Comparison of ENCODE assay signal across 20 cellular contexts in the genomic region with DNA sequence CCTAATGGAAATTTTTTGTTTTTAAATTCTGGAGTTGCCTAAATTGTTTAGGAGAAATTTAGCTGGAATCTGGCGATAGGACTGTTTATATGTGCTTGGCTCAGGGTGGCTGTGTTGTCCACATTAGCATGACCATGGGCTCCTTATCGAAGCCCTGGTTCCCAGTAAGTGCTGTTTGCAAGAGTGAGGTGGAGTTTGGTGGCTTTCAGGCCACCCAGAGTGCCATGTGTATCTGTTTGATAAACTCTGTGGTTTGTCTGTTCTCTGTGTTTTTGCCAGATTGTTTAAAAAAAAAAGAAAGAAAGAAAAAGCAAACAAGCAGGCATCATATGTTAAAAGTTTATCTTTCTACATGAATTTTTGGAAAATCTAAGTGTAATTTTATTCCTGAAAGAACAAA. TPM values are rescaled to one million over a fixed set of nuclear protein-coding genes. Genes with fewer than 3 reads are reported as not detected.
A peak's percentile ranks its signal among the peaks of the same experiment; 100 is the strongest.
DNase-seq lines count a peak whose midpoint lies in the region; ATAC-seq, FAIRE-seq and TF ChIP-seq lines count a peak whose summit lies in the region.
"Had no signal": no experiment of that assay in that cellular context is flagged by ENCODE, and none has a peak within 500 bp of the region (broad histone marks: within the 10 kb centered on the region; RNA-seq: fewer than 3 reads in every experiment).

No MANE protein-coding gene starts in this region.

- H3K79me2 ChIP-seq in HepG2 (ENCODE audit: insufficient read depth, low read length) (no peaks in the 10 kb centered on the region), GM12878 (ENCODE audit: control insufficient read depth, insufficient read depth, low read length) (peaks cover 88% of the 10 kb centered on the region), PC-9 (ENCODE audit: low read depth) (no peaks in the 10 kb centered on the region; the same call in 1 of the 2 replicates)

- no peak overlapping the region for H3K4me2 ChIP-seq in HepG2 (ENCODE audit: low read depth, low read length)
- peak overlapping the region; percentile 38; the same call in 1 of the 2 replicates for H3K4me2 ChIP-seq in GM12878 (ENCODE audit: control insufficient read depth, insufficient read depth)
- H3K4me2 ChIP-seq in PC-9, result no peak overlapping the region

- RAD21 ChIA-PET in GM12878 (lab: Charles Lee; ENCODE audit: unreplicated experiment), result interaction anchor here (1.1 kb wide), 1 partner anchor 52 kb away, joined by 3 read pairs; the partner anchor contains the start of gene PLCL2

- H3K9me3 Mint-ChIP-seq in stimulated activated naive CD8-positive, alpha-beta T cell treated with anti-CD3 and anti-CD28 coated beads, Interleukin-15, amount 100 ng/mL, for 72 hours, result no peaks in the 10 kb centered on the region

- peak overlapping the region; percentile 48 to 76 for H3K4me3 Mint-ChIP-seq in stimulated activated naive CD8-positive, alpha-beta T cell treated with anti-CD3 and anti-CD28 coated beads, Interleukin-15, amount 100 ng/mL, for 72 hours

- H4K20me1 ChIP-seq in HepG2 (ENCODE audit: insufficient read depth, low read length), result no peaks in the 10 kb centered on the region
- no peaks in the 10 kb centered on the region for H4K20me1 ChIP-seq in GM12878 (ENCODE audit: control insufficient read depth, insufficient read depth)
- H4K20me1 ChIP-seq in PC-9 (ENCODE audit: insufficient read depth), result no peaks in the 10 kb centered on the region

- peaks cover 86% of the 10 kb centered on the region for H3K4me1 Mint-ChIP-seq in stimulated activated naive CD8-positive, alpha-beta T cell treated with anti-CD3 and anti-CD28 coated beads, Interleukin-15, amount 100 ng/mL, for 72 hours

- TF ChIP-seq POLR2A in right lobe of liver (IDR thresholded peaks at IDR 0.05), result no peak
- TF ChIP-seq POLR2A in HepG2 (IDR thresholded peaks at IDR 0.05; ENCODE audit: insufficient read depth in 1 of 2, low read depth in 2 of 2, low read length in 2 of 2), result no peak
- TF ChIP-seq POLR2A in GM12878 (IDR thresholded peaks at IDR 0.05; ENCODE audit: low read depth, low read length), result no peak

- no peaks in the 10 kb centered on the region for H3K36me3 ChIP-seq in right lobe of liver
- H3K36me3 ChIP-seq in HepG2 (replicated peaks in 1 of 2; ENCODE audit: control insufficient read depth in 1 of 2, insufficient read depth in 2 of 2, low read length in 2 of 2), result no peaks in the 10 kb centered on the region
- H3K36me3 ChIP-seq in GM12878 (ENCODE audit: control insufficient read depth in 2 of 2, insufficient read depth in 2 of 2, low read length in 1 of 2), result peaks cover 2% of the 10 kb centered on the region in 2 experiments
- H3K36me3 ChIP-seq in PC-9 (ENCODE audit: low read depth), result no peaks in the 10 kb centered on the region
- H3K36me3 ChIP-seq: sigmoid colon, upper lobe of right lung had no signal

- CTCF ChIA-PET in HepG2 (lab: Yijun Ruan, JAX; ENCODE audit: low intra/inter-chr PET ratio, low total read pairs) (no interaction called here), GM12878 (lab: Yijun Ruan, JAX) (interaction anchor here (1.0 kb wide), 3 partner anchors 8 to 95 kb away, joined by 3 to 4 read pairs (median 3); no protein-coding TSS in a partner anchor), PC-9 (lab: Charles Lee) (no interaction called here)

- ATAC-seq in right lobe of liver, result peak; percentile 38 to 45 (median 42)
- no peak for ATAC-seq in HepG2
- no peak for ATAC-seq in GM12878
- ATAC-seq in stimulated activated naive CD8-positive, alpha-beta T cell treated with anti-CD3 and anti-CD28 coated beads, Interleukin-15, amount 100 ng/mL, for 72 hours, result peak; percentile 57
- no peak for ATAC-seq in HG03469 (IDR thresholded peaks at IDR 0.05; ENCODE audit: unreplicated experiment)
- ATAC-seq: activated CD4-positive, CD25-positive, alpha-beta regulatory T cell treated with anti-CD3 and anti-CD28 coated beads, Interleukin-2, amount 50 U/mL, for 24 hours; upper lobe of right lung had no signal

- H3K9me2 ChIP-seq in PC-9 (ENCODE audit: insufficient read depth), result no peaks in the 10 kb centered on the region; the same call in 1 of the 2 replicates

- POLR2A ChIA-PET in HepG2 (lab: Yijun Ruan, JAX) (no interaction called here), GM12878 (lab: Charles Lee) (no interaction called here), PC-9 (lab: Charles Lee; ENCODE audit: unreplicated experiment) (interaction anchor here (0.6 kb wide), 1 partner anchor 21 kb away, joined by 6 read pairs; no protein-coding TSS in a partner anchor)

- no peak overlapping the region for H3K4me3 ChIP-seq in right lobe of liver
- no peak overlapping the region for H3K4me3 ChIP-seq in HepG2 (replicated peaks in 1 of 3; ENCODE audit: insufficient read depth in 1 of 3, low read depth in 2 of 3, low read length in 3 of 3)
- no peak overlapping the region for H3K4me3 ChIP-seq in GM12878
- H3K4me3 ChIP-seq in PC-9, result no peak overlapping the region
- H3K4me3 ChIP-seq: coronary artery, sigmoid colon, upper lobe of right lung had no signal

- FAIRE-seq in HepG2 (lab: Jason Lieb, UNC) (no peak), GM12878 (lab: Jason Lieb, UNC) (no peak)
- FAIRE-seq: astrocyte had no signal

- no peaks in the 10 kb centered on the region for H3F3A ChIP-seq in PC-9 (ENCODE audit: insufficient read depth, low read depth)

- H3K27me3 ChIP-seq in right lobe of liver (no peaks in the 10 kb centered on the region), HepG2 (ENCODE audit: control insufficient read depth in 1 of 2, insufficient read depth in 2 of 2, low read length in 2 of 2) (peaks cover 0 to 21% of the 10 kb centered on the region in 2 experiments; a peak in 3 of 5 replicates), GM12878 (replicated peaks in 1 of 2; ENCODE audit: control insufficient read depth in 2 of 2, insufficient read depth in 2 of 2, low read length in 1 of 2) (no peaks in the 10 kb centered on the region), PC-9 (ENCODE audit: insufficient read depth, low read depth) (no peaks in the 10 kb centered on the region)
- H3K27me3 ChIP-seq: sigmoid colon, upper lobe of right lung had no signal

- no peak overlapping the region for H3K27ac ChIP-seq in right lobe of liver
- H3K27ac ChIP-seq in HepG2 (ENCODE audit: extremely low read length, insufficient read depth, low read length), result no peak overlapping the region
- peak overlapping the region; percentile 42 for H3K27ac ChIP-seq in GM12878 (ENCODE audit: control insufficient read depth, insufficient read depth)
- H3K27ac ChIP-seq in PC-9, result no peak overlapping the region
- H3K27ac ChIP-seq: coronary artery, epithelial cell of prostate, sigmoid colon, upper lobe of right lung had no signal

- H3K27me3 Mint-ChIP-seq in stimulated activated naive CD8-positive, alpha-beta T cell treated with anti-CD3 and anti-CD28 coated beads, Interleukin-15, amount 100 ng/mL, for 72 hours, result no peaks in the 10 kb centered on the region

- SMC1A ChIA-PET in GM12878 (lab: Charles Lee; ENCODE audit: uncharacterized antibody, unreplicated experiment), result interaction anchor here (0.6 to 3.2 kb wide), 4 partner anchors 10 to 129 kb away, joined by 3 to 9 read pairs (median 3); no protein-coding TSS in a partner anchor

- TF ChIP-seq EP300 in HepG2 (IDR thresholded peaks at IDR 0.05; ENCODE audit: low read depth in 2 of 2, low read length in 2 of 2) (no peak), HepG2 (CRISPR knock-in tag; IDR thresholded peaks at IDR 0.05; ENCODE audit: borderline replicate concordance) (no peak), GM12878 (IDR thresholded peaks at IDR 0.05; ENCODE audit: borderline replicate concordance in 1 of 2, control insufficient read depth in 1 of 2, low read depth in 2 of 2, low read length in 2 of 2) (no peak)

- no peak overlapping the region for H3K9ac ChIP-seq in HepG2 (ENCODE audit: insufficient read depth, low read depth, low read length)
- H3K9ac ChIP-seq in GM12878 (ENCODE audit: control insufficient read depth, insufficient read depth, low read length), result no peak overlapping the region

- in situ Hi-C loops in HepG2 (cut with HindIII; ENCODE audit: extremely low pct_ligation_motif_present, low pct_unique_long_range_greater_than_20kb), result no loop called here
- in situ Hi-C loops in GM12878 (cut with MboI), result no loop called here

- BruUV-seq in HepG2 (replicated peaks; lab: Mats Ljungman, UMichigan) (no TSS peak), GM12878 (replicated peaks; lab: Mats Ljungman, UMichigan) (no TSS peak), PC-9 (replicated peaks; lab: Mats Ljungman, UMichigan) (no TSS peak)

- DNase-seq in right lobe of liver (no peak), HepG2 (ENCODE audit: low spot score) (no peak), OCI-M1 (lab: John Stamatoyannopoulos, UW) (peak; percentile 96), GM12878 (ENCODE audit: low read depth, low spot score) (no peak), PC-9 (no peak), NCI-H524 (lab: John Stamatoyannopoulos, UW) (no peak)
- DNase-seq in stimulated activated naive CD8-positive, alpha-beta T cell treated with anti-CD3 and anti-CD28 coated beads, Interleukin-15, amount 100 ng/mL, for 72 hours, result no peak
- DNase-seq: activated T-cell treated with anti-CD3 and anti-CD28 coated beads, Interleukin-2, amount 50 U/mL, for 48 hours; DMS 273 treated with DMSO at 0.1 percent for 48 hours; mesenchymal stem cell; NCI-H1436; NCI-H345; sigmoid colon; stimulated activated CD4-positive, alpha-beta T cell treated with anti-CD3 and anti-CD28 coated beads, Interleukin-4, amount 100 ng/mL, for 1 hour; upper lobe of right lung had no signal

- intact Hi-C loops in right lobe of liver (cut with DNase I), result no loop called here
- intact Hi-C loops in HepG2 (cut with micrococcal nuclease; ENCODE audit: unreplicated experiment), result no loop called here
- intact Hi-C loops in GM12878 (cut with micrococcal nuclease; ENCODE audit: unreplicated experiment), result no loop called here
- intact Hi-C loops in PC-9 (cut with micrococcal nuclease; ENCODE audit: unreplicated experiment), result no loop called here

- TF ChIP-seq RAD21 in HepG2 (CRISPR knock-in tag; IDR thresholded peaks at IDR 0.05), result no peak
- TF ChIP-seq RAD21 in GM12878 (IDR thresholded peaks at IDR 0.05; ENCODE audit: insufficient read depth, low read depth, low read length), result no peak

- H3K9me3 ChIP-seq in right lobe of liver, result no peaks in the 10 kb centered on the region
- H3K9me3 ChIP-seq in HepG2 (ENCODE audit: low read length), result no peaks in the 10 kb centered on the region
- peaks cover 8% of the 10 kb centered on the region; the same call in 2 of the 3 replicates for H3K9me3 ChIP-seq in GM12878 (replicated peaks; ENCODE audit: control insufficient read depth, insufficient read depth, low read length)
- no peaks in the 10 kb centered on the region; the same call in 1 of the 2 replicates for H3K9me3 ChIP-seq in PC-9 (ENCODE audit: insufficient read depth, low read depth)
- H3K9me3 ChIP-seq: sigmoid colon, upper lobe of right lung had no signal

- peak overlapping the region in 1 of 2 donors; percentile 72 for H3K27ac Mint-ChIP-seq in stimulated activated naive CD8-positive, alpha-beta T cell treated with anti-CD3 and anti-CD28 coated beads, Interleukin-15, amount 100 ng/mL, for 72 hours

- WGBS in right lobe of liver (ENCODE audit: insufficient coverage, low coverage, low lambda C conversion rate, missing lambda C conversion rate), result 69% methylated on average over 2 of the region's 2 CpGs
- WGBS in HepG2 (ENCODE audit: low lambda C conversion rate), result 5% methylated on average over 2 of the region's 2 CpGs
- 100% methylated on average over 2 of the region's 2 CpGs for WGBS in GM12878 (ENCODE audit: insufficient coverage, insufficient replicate concordance, low lambda C conversion rate, missing lambda C conversion rate)

- H3K4me1 ChIP-seq in right lobe of liver (no peaks in the 10 kb centered on the region), HepG2 (ENCODE audit: insufficient read depth, low read length) (no peaks in the 10 kb centered on the region), GM12878 (ENCODE audit: control insufficient read depth, insufficient read depth, low read length) (peaks cover 40% of the 10 kb centered on the region), PC-9 (replicated peaks; ENCODE audit: insufficient read depth) (no peaks in the 10 kb centered on the region)
- H3K4me1 ChIP-seq: sigmoid colon, upper lobe of right lung had no signal

- H2AFZ ChIP-seq in HepG2 (ENCODE audit: low read length), result no peak overlapping the region
- no peak overlapping the region for H2AFZ ChIP-seq in GM12878 (ENCODE audit: control insufficient read depth, low read depth, low read length)
- H2AFZ ChIP-seq in PC-9, result no peak overlapping the region

- no peak for TF ChIP-seq CTCF in right lobe of liver (IDR thresholded peaks at IDR 0.05)
- no peak for TF ChIP-seq CTCF in HepG2 (CRISPR knock-in tag; IDR thresholded peaks at IDR 0.05)
- no peak for TF ChIP-seq CTCF in GM12878 (IDR thresholded peaks at IDR 0.05 in 2 of 3, conservative IDR thresholded peaks at IDR 0.05 in 1 of 3; ENCODE audit: control insufficient read depth in 2 of 3, extremely low read depth in 1 of 3, insufficient read depth in 1 of 3, low read depth in 3 of 3, low read length in 3 of 3)
- no peak for TF ChIP-seq CTCF in PC-9 (conservative IDR thresholded peaks at IDR 0.05)

RNA-seq across cellular contexts. Expression of gene PLCL2, which starts 51.5 kb away (rescaled TPM):
- total RNA-seq in right lobe of liver (1 to 10 TPM; 4.6 to 8.2 (median 6.9) TPM), HepG2 (2016; rRNA removed; fragmentation: Illumina TruSeq; extraction: Trizol) (not detected in 2 replicates), GM12878 (2014; rRNA removed) (31.8 and 33.4 TPM in 2 replicates), GM12878 (2014; rRNA removed; fragmentation: Illumina TruSeq; extraction: Trizol) (37.3 and 37.5 TPM in 2 replicates), GM12878 (2021) (27.3 and 27.8 TPM in 2 replicates), PC-9 (2021) (4.4 and 4.6 TPM in 2 replicates)
- not detected in 2 replicates for total RNA-seq in HepG2 (2016; cell fraction: cytosol; rRNA removed; fragmentation: Illumina TruSeq; extraction: Trizol; ENCODE audit: low read depth)
- total RNA-seq in HepG2 (2016; cell fraction: insoluble cytoplasmic fraction; rRNA removed; fragmentation: Illumina TruSeq; extraction: Trizol), result 0.04 TPM in 1 of 2 replicates, not detected in the other
- total RNA-seq in HepG2 (2016; cell fraction: membrane; rRNA removed; fragmentation: Illumina TruSeq; extraction: Trizol), result not detected in 2 replicates
- total RNA-seq in HepG2 (2016; cell fraction: nucleus; rRNA removed; fragmentation: Illumina TruSeq; extraction: Trizol), result not detected in 2 replicates
- polyA plus RNA-seq in HepG2 (2011; rRNA removed) (not detected in 2 replicates), GM12878 (2011; rRNA removed) (14.2 and 19.0 TPM in 2 replicates), GM12878 (2014; fragmentation: Illumina TruSeq; extraction: Trizol) (25.4 and 33.6 TPM in 2 replicates), GM12878 (2014; fragmentation: Nextera tagmentation; extraction: Ambion mirVana) (1 to 10 TPM; 7.5 to 9.6 TPM), GM12878 (2014; rRNA removed) (15.8 and 17.2 TPM in 2 replicates), GM12878 (2016; fragmentation: Nextera tagmentation; extraction: Ambion mirVana) (10 to 100 TPM; 18.4 to 25.0 TPM)
- polyA plus RNA-seq in HepG2 (2011; cell fraction: cytosol; rRNA removed), result not detected in 2 replicates
- not detected in 2 replicates for polyA plus RNA-seq in HepG2 (2011; cell fraction: nucleus; rRNA removed)
- polyA plus RNA-seq in HepG2 (2012), result not detected in 2 replicates
- not detected in 2 replicates for polyA plus RNA-seq in HepG2 (2016; cell fraction: cytosol; fragmentation: Illumina TruSeq; extraction: Trizol; ENCODE audit: low read depth)
- polyA plus RNA-seq in HepG2 (2016; cell fraction: insoluble cytoplasmic fraction; fragmentation: Illumina TruSeq; extraction: Trizol; ENCODE audit: low read depth), result not detected in 2 replicates
- not detected in 2 replicates for polyA plus RNA-seq in HepG2 (2016; cell fraction: membrane; fragmentation: Illumina TruSeq; extraction: Trizol; ENCODE audit: low read depth)
- polyA plus RNA-seq in HepG2 (2016; cell fraction: nucleus; fragmentation: Illumina TruSeq; extraction: Trizol; ENCODE audit: insufficient read depth, low read depth), result not detected in 2 replicates
- polyA minus RNA-seq in HepG2 (2011; rRNA and poly(A)+ RNA removed; ENCODE audit: low replicate concordance), result 5.6 TPM in 1 of 2 replicates, not detected in the other
- polyA minus RNA-seq in HepG2 (2011; cell fraction: cytosol; rRNA and poly(A)+ RNA removed), result not detected in 2 replicates
- polyA minus RNA-seq in HepG2 (2011; cell fraction: nucleus; rRNA and poly(A)+ RNA removed), result not detected in 2 replicates
- 199 and 222 TPM in 2 replicates for total RNA-seq in GM12878 (2013; cell fraction: nucleolus; rRNA removed)
- 19.3 TPM for polyA plus RNA-seq in GM12878 (2011; ENCODE audit: low read depth)
- polyA plus RNA-seq in GM12878 (2011; cell fraction: cytosol; rRNA removed), result 8.2 and 9.4 TPM in 2 replicates
- 9.0 and 10.7 TPM in 2 replicates for polyA plus RNA-seq in GM12878 (2011; cell fraction: nucleus; rRNA removed)
- 25.8 and 28.8 TPM in 2 replicates for polyA plus RNA-seq in GM12878 (2012)
- 30.2 and 35.1 TPM in 2 replicates for polyA minus RNA-seq in GM12878 (2011; rRNA and poly(A)+ RNA removed)
- polyA minus RNA-seq in GM12878 (2011; cell fraction: cytosol; rRNA and poly(A)+ RNA removed), result 10.1 and 10.3 TPM in 2 replicates
- 31.8 and 38.0 TPM in 2 replicates for polyA minus RNA-seq in GM12878 (2011; cell fraction: nucleus; rRNA and poly(A)+ RNA removed)

Comparison
In these comparisons a context has a peak if more than half of its experiments do, and no peak if none do; other contexts are left out.
1. ATAC-seq: peak in right lobe of liver (4 of 4) and stimulated activated naive CD8-positive, alpha-beta T cell treated with anti-CD3 and anti-CD28 coated beads, Interleukin-15, amount 100 ng/mL, for 72 hours (single experiment); none in HepG2 (single experiment), GM12878 (single experiment) and HG03469 (single experiment).